Comparison of ENCODE assay signal across 16 cellular contexts in genomic region chr4:187127456-187127855, GRCh38.
"Had no signal": no experiment of that assay in that cellular context is flagged by ENCODE, and none has a peak within 500 bp of the region (broad histone marks: within the 10 kb centered on the region; RNA-seq: fewer than 3 reads in every experiment).

No MANE protein-coding gene starts in this region.

- H3K27ac Mint-ChIP-seq: dendritic cell treated with granulocyte-macrophage colony-stimulating factor and Interleukin-4, amounts not matched to agents 40 ng/mL and 50 ng/mL, for 4 days; natural killer cell treated with Interleukin-12 subunit alpha and Interleukin-12 subunit beta and Interleukin-15 and Interleukin-18, amount 100 ng/mL, for 72 hours; stimulated activated naive CD8-positive, alpha-beta T cell treated with anti-CD3 and anti-CD28 coated beads, Interleukin-15, Interleukin-2, amounts not matched to agents 100 ng/mL and 50 ng/mL, for 24 hours had no signal

- H3K4me3 Mint-ChIP-seq: dendritic cell treated with granulocyte-macrophage colony-stimulating factor and Interleukin-4, amounts not matched to agents 40 ng/mL and 50 ng/mL, for 4 days; natural killer cell treated with Interleukin-12 subunit alpha and Interleukin-12 subunit beta and Interleukin-15 and Interleukin-18, amount 100 ng/mL, for 72 hours; stimulated activated naive CD8-positive, alpha-beta T cell treated with anti-CD3 and anti-CD28 coated beads, Interleukin-15, Interleukin-2, amounts not matched to agents 100 ng/mL and 50 ng/mL, for 24 hours had no signal

- H3K36me3 ChIP-seq: gastrocnemius medialis, heart right ventricle, prostate gland, spleen, thoracic aorta, upper lobe of right lung had no signal

- H3K4me1 ChIP-seq: gastrocnemius medialis, heart right ventricle, prostate gland, spleen, upper lobe of right lung had no signal

- H3K27me3 Mint-ChIP-seq: dendritic cell treated with granulocyte-macrophage colony-stimulating factor and Interleukin-4, amounts not matched to agents 40 ng/mL and 50 ng/mL, for 4 days; natural killer cell treated with Interleukin-12 subunit alpha and Interleukin-12 subunit beta and Interleukin-15 and Interleukin-18, amount 100 ng/mL, for 72 hours; stimulated activated naive CD8-positive, alpha-beta T cell treated with anti-CD3 and anti-CD28 coated beads, Interleukin-15, Interleukin-2, amounts not matched to agents 100 ng/mL and 50 ng/mL, for 24 hours had no signal

- H3K27ac ChIP-seq: gastrocnemius medialis, heart right ventricle, prostate gland, spleen, thoracic aorta, upper lobe of right lung had no signal

- H3K9me3 ChIP-seq: gastrocnemius medialis, prostate gland, thoracic aorta, upper lobe of right lung had no signal

- H3K36me3 Mint-ChIP-seq: natural killer cell treated with Interleukin-12 subunit alpha and Interleukin-12 subunit beta and Interleukin-15 and Interleukin-18, amount 100 ng/mL, for 72 hours had no signal

- ATAC-seq: gastrocnemius medialis; heart right ventricle; natural killer cell treated with Interleukin-12 subunit alpha and Interleukin-12 subunit beta and Interleukin-15 and Interleukin-18, amount 100 ng/mL, for 72 hours; right cardiac atrium; upper lobe of right lung had no signal

- H3K4me3 ChIP-seq: gastrocnemius medialis, heart right ventricle, prostate gland, spleen, thoracic aorta, upper lobe of right lung had no signal

- DNase-seq: activated CD4-positive, CD25-positive, alpha-beta regulatory T cell treated with anti-CD3 and anti-CD28 coated beads, Interleukin-2, amount 50 U/mL, for 72 hours; activated naive CD4-positive, alpha-beta T cell; activated T-cell treated with anti-CD3 and anti-CD28 coated beads for 4 hours; anterior cingulate cortex; effector memory CD4-positive, alpha-beta T cell; gastrocnemius medialis; heart right ventricle; nucleus accumbens; right cardiac atrium; spleen; upper lobe of right lung had no signal

- H3K27me3 ChIP-seq: gastrocnemius medialis, heart right ventricle, spleen, upper lobe of right lung had no signal
